Comparison of ENCODE assay signal across 1 cellular context in the genomic region with DNA sequence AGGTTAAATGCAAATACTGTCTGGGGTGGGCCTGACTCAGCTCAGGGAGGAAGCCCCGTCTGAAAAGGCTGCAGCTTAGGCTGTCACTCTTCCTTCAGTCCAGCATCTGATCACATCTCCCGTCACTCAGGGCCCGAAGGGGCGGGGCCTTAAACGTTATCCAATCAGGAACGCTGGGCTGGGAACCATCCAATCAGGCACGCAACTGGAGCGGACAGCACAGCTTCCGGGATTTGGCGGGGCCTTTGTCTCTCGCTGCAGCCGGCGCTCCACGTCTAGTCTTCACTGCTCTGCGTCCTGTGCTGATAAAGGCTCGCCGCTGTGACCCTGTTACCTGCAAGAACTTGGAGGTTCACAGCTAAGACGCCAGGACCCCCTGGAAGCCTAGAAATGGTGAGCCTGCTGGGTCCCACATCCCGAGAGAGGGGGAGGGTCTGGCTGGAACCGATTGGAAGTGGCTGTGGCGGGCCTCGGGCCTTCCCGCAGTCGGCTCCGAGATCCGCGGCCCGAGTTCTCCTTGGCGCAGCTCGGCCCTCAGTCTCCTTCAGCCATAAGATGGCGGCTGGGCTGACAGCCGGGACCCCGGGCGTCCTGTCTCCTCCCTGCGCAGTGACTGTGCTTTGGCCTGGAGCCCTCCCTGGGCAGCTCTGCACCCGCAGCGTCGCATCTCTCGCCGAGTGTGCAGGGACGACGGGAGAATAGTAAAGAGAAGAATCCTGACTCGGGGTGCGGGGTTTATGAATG.
TF ChIP-seq lines count a peak whose summit lies in the region.

Gene ZNF92 (plus strand): TSS at position 248 of the 744 bp plus-strand sequence. CDS start 143 bp downstream, at position 391.

TF ChIP-seq in K562, 482 proteins besides CTCF, POLR2A, EP300 and RAD21 (continued from another document and continues in another):
- TF ChIP-seq GTF2F1 (IDR thresholded peaks at IDR 0.05; ENCODE audit: low read depth, low read length) (peak; percentile 41; the same call in 1 of the 2 replicates), RBFOX2 (IDR thresholded peaks at IDR 0.05; ENCODE audit: low read depth, low read length) (peak; percentile 100), ZNF445 (CRISPR knock-in tag; IDR thresholded peaks at IDR 0.05; ENCODE audit: low read depth) (no peak), U2AF2 (optimal IDR thresholded peaks at IDR 0.05; ENCODE audit: low read depth, low read length) (no peak), SMAD4 (CRISPR knock-in tag; conservative IDR thresholded peaks at IDR 0.05) (peak; percentile 41), CREB5 (CRISPR knock-in tag; IDR thresholded peaks at IDR 0.05) (no peak), NFE2 (IDR thresholded peaks at IDR 0.05; ENCODE audit: low read depth) (no peak), MXI1 (IDR thresholded peaks at IDR 0.05; ENCODE audit: low read depth, low read length) (0 out of 2 replicates have a peak, but pooled peaks have one; percentile 13), PHF21A (IDR thresholded peaks at IDR 0.05; ENCODE audit: borderline replicate concordance, low read depth) (no peak), IFI16 (CRISPR knock-in tag; IDR thresholded peaks at IDR 0.05) (no peak), BMI1 (IDR thresholded peaks at IDR 0.05; ENCODE audit: low read length) (no peak), MEF2A (IDR thresholded peaks at IDR 0.05; ENCODE audit: control insufficient read depth, low read depth, low read length) (no peak), ZBTB34 (CRISPR knock-in tag; IDR thresholded peaks at IDR 0.05) (no peak), BRCA1 (IDR thresholded peaks at IDR 0.05) (no peak), BRCA1 (CRISPR knock-in tag; IDR thresholded peaks at IDR 0.05) (no peak), E2F3 (CRISPR knock-in tag; IDR thresholded peaks at IDR 0.05) (no peak), ZNF77 (CRISPR knock-in tag; IDR thresholded peaks at IDR 0.05) (no peak), PYGO2 (tag; IDR thresholded peaks at IDR 0.05) (no peak), ZNF197 (CRISPR knock-in tag; IDR thresholded peaks at IDR 0.05; ENCODE audit: low read depth) (peak; percentile 65; the same call in 1 of the 2 replicates), RBM17 (IDR thresholded peaks at IDR 0.05; ENCODE audit: borderline replicate concordance, low read depth, low read length) (no peak), LARP7 (IDR thresholded peaks at IDR 0.05) (no peak), ADNP (tag; IDR thresholded peaks at IDR 0.05) (no peak), ZNF263 (CRISPR knock-in tag; IDR thresholded peaks at IDR 0.05; ENCODE audit: borderline replicate concordance) (no peak), NFATC3 (IDR thresholded peaks at IDR 0.05) (no peak), ZBTB11 (CRISPR knock-in tag; IDR thresholded peaks at IDR 0.05) (peak in 1 of 3 experiments; percentile 51; a peak in 1 of 6 replicates), THRAP3 (IDR thresholded peaks at IDR 0.05; ENCODE audit: borderline replicate concordance) (no peak), SRSF7 (optimal IDR thresholded peaks at IDR 0.05; ENCODE audit: low read depth, low read length) (no peak), ZBTB8A (IDR thresholded peaks at IDR 0.05; ENCODE audit: partially characterized antibody) (no peak), NR4A1 (CRISPR knock-in tag; IDR thresholded peaks at IDR 0.05) (no peak), NR4A1 (tag; IDR thresholded peaks at IDR 0.05) (no peak), MCM5 (IDR thresholded peaks at IDR 0.05; ENCODE audit: low read depth) (no peak), ZNF212 (CRISPR knock-in tag; IDR thresholded peaks at IDR 0.05) (no peak)
- TF ChIP-seq, protein P1, sequence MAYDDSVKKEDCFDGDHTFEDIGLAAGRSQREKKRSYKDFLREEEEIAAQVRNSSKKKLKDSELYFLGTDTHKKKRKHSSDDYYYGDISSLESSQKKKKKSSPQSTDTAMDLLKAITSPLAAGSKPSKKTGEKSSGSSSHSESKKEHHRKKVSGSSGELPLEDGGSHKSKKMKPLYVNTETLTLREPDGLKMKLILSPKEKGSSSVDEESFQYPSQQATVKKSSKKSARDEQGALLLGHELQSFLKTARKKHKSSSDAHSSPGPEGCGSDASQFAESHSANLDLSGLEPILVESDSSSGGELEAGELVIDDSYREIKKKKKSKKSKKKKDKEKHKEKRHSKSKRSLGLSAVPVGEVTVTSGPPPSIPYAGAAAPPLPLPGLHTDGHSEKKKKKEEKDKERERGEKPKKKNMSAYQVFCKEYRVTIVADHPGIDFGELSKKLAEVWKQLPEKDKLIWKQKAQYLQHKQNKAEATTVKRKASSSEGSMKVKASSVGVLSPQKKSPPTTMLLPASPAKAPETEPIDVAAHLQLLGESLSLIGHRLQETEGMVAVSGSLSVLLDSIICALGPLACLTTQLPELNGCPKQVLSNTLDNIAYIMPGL (CRISPR knock-in tag; IDR thresholded peaks at IDR 0.05), result peak; percentile 63; the same call in 1 of the 2 replicates
- TF ChIP-seq, protein P2, sequence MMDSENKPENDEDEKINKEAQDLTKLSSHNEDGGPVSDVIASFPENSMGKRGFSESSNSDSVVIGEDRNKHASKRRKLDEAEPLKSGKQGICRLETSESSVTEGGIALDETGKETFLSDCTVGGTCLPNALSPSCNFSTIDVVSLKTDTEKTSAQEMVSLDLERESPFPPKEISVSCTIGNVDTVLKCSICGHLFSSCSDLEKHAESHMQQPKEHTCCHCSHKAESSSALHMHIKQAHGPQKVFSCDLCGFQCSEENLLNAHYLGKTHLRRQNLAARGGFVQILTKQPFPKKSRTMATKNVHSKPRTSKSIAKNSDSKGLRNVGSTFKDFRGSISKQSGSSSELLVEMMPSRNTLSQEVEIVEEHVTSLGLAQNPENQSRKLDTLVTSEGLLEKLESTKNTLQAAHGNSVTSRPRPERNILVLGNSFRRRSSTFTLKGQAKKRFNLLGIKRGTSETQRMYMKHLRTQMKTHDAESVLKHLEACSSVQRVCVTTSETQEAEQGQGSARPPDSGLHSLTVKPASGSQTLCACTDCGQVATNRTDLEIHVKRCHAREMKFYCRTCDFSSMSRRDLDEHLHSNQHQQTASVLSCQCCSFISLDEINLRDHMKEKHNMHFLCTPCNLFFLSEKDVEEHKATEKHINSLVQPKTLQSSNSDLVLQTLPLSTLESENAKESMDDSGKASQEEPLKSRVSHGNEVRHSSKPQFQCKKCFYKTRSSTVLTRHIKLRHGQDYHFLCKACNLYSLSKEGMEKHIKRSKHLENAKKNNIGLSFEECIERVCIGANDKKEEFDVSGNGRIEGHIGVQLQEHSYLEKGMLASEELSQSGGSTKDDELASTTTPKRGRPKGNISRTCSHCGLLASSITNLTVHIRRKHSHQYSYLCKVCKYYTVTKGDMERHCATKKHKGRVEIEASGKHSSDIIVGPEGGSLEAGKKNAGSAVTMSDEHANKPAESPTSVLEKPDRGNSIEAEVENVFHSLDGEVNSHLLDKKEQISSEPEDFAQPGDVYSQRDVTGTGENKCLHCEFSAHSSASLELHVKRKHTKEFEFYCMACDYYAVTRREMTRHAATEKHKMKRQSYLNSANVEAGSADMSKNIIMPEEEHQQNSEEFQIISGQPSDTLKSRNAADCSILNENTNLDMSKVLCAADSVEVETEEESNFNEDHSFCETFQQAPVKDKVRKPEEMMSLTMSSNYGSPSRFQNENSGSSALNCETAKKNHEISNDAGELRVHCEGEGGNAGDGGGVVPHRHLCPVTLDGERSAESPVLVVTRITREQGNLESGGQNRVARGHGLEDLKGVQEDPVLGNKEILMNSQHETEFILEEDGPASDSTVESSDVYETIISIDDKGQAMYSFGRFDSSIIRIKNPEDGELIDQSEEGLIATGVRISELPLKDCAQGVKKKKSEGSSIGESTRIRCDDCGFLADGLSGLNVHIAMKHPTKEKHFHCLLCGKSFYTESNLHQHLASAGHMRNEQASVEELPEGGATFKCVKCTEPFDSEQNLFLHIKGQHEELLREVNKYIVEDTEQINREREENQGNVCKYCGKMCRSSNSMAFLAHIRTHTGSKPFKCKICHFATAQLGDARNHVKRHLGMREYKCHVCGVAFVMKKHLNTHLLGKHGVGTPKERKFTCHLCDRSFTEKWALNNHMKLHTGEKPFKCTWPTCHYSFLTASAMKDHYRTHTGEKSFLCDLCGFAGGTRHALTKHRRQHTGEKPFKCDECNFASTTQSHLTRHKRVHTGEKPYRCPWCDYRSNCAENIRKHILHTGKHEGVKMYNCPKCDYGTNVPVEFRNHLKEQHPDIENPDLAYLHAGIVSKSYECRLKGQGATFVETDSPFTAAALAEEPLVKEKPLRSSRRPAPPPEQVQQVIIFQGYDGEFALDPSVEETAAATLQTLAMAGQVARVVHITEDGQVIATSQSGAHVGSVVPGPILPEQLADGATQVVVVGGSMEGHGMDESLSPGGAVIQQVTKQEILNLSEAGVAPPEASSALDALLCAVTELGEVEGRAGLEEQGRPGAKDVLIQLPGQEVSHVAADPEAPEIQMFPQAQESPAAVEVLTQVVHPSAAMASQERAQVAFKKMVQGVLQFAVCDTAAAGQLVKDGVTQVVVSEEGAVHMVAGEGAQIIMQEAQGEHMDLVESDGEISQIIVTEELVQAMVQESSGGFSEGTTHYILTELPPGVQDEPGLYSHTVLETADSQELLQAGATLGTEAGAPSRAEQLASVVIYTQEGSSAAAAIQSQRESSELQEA (IDR thresholded peaks at IDR 0.05; ENCODE audit: low read depth), result no peak
